Comparison of ENCODE assay signal across 9 cellular contexts in the genomic region with DNA sequence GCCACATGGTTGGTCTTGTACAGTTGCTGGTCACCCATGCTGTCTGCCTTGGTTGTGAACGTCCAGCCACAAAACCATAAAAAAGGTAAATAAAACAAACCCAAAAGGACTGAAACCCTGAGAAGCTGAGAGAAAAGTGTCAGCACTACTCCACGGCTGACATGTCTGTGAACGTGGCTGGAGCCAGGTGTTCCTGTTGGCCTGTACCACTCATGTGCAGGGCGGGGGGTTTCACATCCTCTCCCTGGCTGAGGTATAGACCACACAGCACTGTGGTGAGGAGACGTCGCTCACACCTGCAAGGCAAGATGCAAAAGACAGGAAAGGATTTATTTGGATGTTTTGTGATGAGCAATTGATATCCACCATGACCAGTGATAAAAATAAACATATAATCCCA. TPM values are rescaled to one million over a fixed set of nuclear protein-coding genes. Genes with fewer than 3 reads are reported as not detected.
DNase-seq lines count a peak whose midpoint lies in the region; ATAC-seq and TF ChIP-seq lines count a peak whose summit lies in the region.
"Had no signal": no experiment of that assay in that cellular context is flagged by ENCODE, and none has a peak within 500 bp of the region (broad histone marks: within the 10 kb centered on the region; RNA-seq: fewer than 3 reads in every experiment).

No MANE protein-coding gene starts in this region.

- H3K9me3 Mint-ChIP-seq in endothelial cell (ENCODE audit: unreplicated experiment) = no peaks in the 10 kb centered on the region

- peak overlapping the region; percentile 52 for H3K4me3 Mint-ChIP-seq in endothelial cell (ENCODE audit: unreplicated experiment)

- ATAC-seq in GM18520 (IDR thresholded peaks at IDR 0.05; ENCODE audit: unreplicated experiment) = peak; percentile 79
- peak; percentile 89 for ATAC-seq in GM21526 (IDR thresholded peaks at IDR 0.05; ENCODE audit: low FRiP score, unreplicated experiment)
- ATAC-seq in HG03280 (IDR thresholded peaks at IDR 0.05; ENCODE audit: unreplicated experiment) = peak; percentile 92
- no peak for ATAC-seq in HG03520 (IDR thresholded peaks at IDR 0.05; ENCODE audit: unreplicated experiment)
- ATAC-seq: gastroesophageal sphincter had no signal

- H3K4me1 Mint-ChIP-seq in endothelial cell (ENCODE audit: unreplicated experiment) = no peaks in the 10 kb centered on the region

- no peak overlapping the region for H3K27ac Mint-ChIP-seq in endothelial cell (ENCODE audit: unreplicated experiment)

- TF ChIP-seq CTCF in endothelial cell (IDR thresholded peaks at IDR 0.05; ENCODE audit: unreplicated experiment) = no peak

- H3K27me3 Mint-ChIP-seq in endothelial cell (ENCODE audit: unreplicated experiment) = no peaks in the 10 kb centered on the region

- H3K36me3 Mint-ChIP-seq in endothelial cell (ENCODE audit: low read depth, unreplicated experiment) = peaks cover 14% of the 10 kb centered on the region

- DNase-seq in endothelial cell (ENCODE audit: low spot score) (no peak), NCI-H1930 (lab: John Stamatoyannopoulos, UW) (no peak), NCI-H345 treated with DMSO at 0.1 percent for 48 hours (lab: John Stamatoyannopoulos, UW; ENCODE audit: unreplicated experiment) (no peak), NCI-H226 (no peak)

RNA-seq across cellular contexts. Expression of a gene that starts 51.9 kb away (rescaled TPM):
- 21.9 TPM for total RNA-seq in endothelial cell (ENCODE audit: unreplicated experiment)
